Comparison of ENCODE assay signal across 11 cellular contexts in the genomic region with DNA sequence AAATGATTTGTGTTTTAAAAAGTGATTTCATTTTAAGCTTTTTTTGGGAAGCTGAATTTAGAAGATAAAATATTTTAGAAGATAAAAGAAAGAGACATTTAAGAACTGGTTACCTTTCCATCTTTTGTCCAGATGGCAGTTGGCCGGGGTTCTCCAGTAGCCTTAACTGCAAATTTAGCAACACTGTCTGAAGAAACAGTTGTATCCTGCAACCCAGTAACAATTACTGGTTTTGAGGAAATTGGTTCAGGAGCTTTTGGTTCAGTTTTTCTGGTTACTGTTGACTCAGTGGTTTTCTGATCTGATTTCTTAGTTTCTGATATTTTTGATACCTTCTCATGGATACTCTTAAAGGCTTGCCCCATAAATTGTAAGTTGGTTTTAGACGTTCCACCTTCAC. TPM values are rescaled to one million over a fixed set of nuclear protein-coding genes. Genes with fewer than 3 reads are reported as not detected.
DNase-seq lines count a peak whose midpoint lies in the region; ATAC-seq and TF ChIP-seq lines count a peak whose summit lies in the region.
"Had no signal": no experiment of that assay in that cellular context is flagged by ENCODE, and none has a peak within 500 bp of the region (broad histone marks: within the 10 kb centered on the region; RNA-seq: fewer than 3 reads in every experiment).

No MANE protein-coding gene starts in this region.

- H3K27me3 Mint-ChIP-seq in activated CD4-positive, alpha-beta T cell treated with anti-CD3 and anti-CD28 coated beads, Interleukin-2, amount 10 ng/mL, durations not matched to agents 7 days and 5 days: no peaks in the 10 kb centered on the region

- H3K79me2 ChIP-seq in GM23248 (ENCODE audit: insufficient read depth): peaks cover 98% of the 10 kb centered on the region

- POLR2A ChIA-PET in activated CD4-positive, alpha-beta T cell treated with anti-CD3 and anti-CD28 coated beads, Interleukin-2, amount 10 ng/mL, durations not matched to agents 7 days and 5 days (lab: Charles Lee): no interaction called here

- H3K4me3 ChIP-seq in gastrocnemius medialis: no peak overlapping the region
- H3K4me3 ChIP-seq in GM23248: no peak overlapping the region
- no peak overlapping the region for H3K4me3 ChIP-seq in thyroid gland (replicated peaks in 1 of 3)

- no peak overlapping the region for H2AFZ ChIP-seq in GM23248

- 90 to 93% methylated on average over 2 of the region's 2 CpGs for WGBS in GM23248 (ENCODE audit: low coverage in 1 of 2, low lambda C conversion rate in 2 of 2, missing lambda C conversion rate in 2 of 2), 2 experiments
- 92 to 93% methylated on average over 2 of the region's 2 CpGs for WGBS in thyroid gland, 2 donors

- CTCF ChIA-PET in activated CD4-positive, alpha-beta T cell treated with anti-CD3 and anti-CD28 coated beads, Interleukin-2, amount 10 ng/mL, durations not matched to agents 7 days and 5 days (lab: Charles Lee): interaction anchor here (1.1 to 1.3 kb wide), 2 partner anchors 10 to 22 kb away, joined by 3 read pairs; no protein-coding TSS in a partner anchor

- H3K4me1 ChIP-seq in gastrocnemius medialis: peaks cover 0 to 11% of the 10 kb centered on the region in 2 donors
- H3K4me1 ChIP-seq in GM23248 (ENCODE audit: insufficient read depth): peaks cover 15% of the 10 kb centered on the region; the same call in 1 of the 2 replicates
- no peaks in the 10 kb centered on the region for H3K4me1 ChIP-seq in thyroid gland

- H3K4me3 Mint-ChIP-seq in activated CD4-positive, alpha-beta T cell treated with anti-CD3 and anti-CD28 coated beads, Interleukin-2, amount 10 ng/mL, durations not matched to agents 7 days and 5 days: no peak overlapping the region

- intact Hi-C loops in gastrocnemius medialis (cut with DNase I; ENCODE audit: low total_unique reads) (no loop called here), posterior vena cava (cut with DNase I) (no loop called here), thyroid gland (cut with DNase I) (no loop called here)

- H3K27ac ChIP-seq in gastrocnemius medialis (peak overlapping the region; percentile 13 to 62 (median 56)), GM23248 (no peak overlapping the region), thyroid gland (no peak overlapping the region)

- in situ Hi-C loops in gastrocnemius medialis (cut with MboI; ENCODE audit: low sequenced_read_pairs in 4 of 4): no loop called here
- in situ Hi-C loops in GM23248 (cut with MboI): no loop called here

- DNase-seq in activated CD4-positive, alpha-beta T cell treated with anti-CD3 and anti-CD28 coated beads, Interleukin-2, amount 10 ng/mL, durations not matched to agents 7 days and 5 days: no peak
- no peak for DNase-seq in activated CD4-positive, alpha-beta T cell treated with anti-CD3 and anti-CD28 coated beads, Interleukin-2, amount 50 U/mL, for 1 hour
- DNase-seq in SKM-1 (lab: John Stamatoyannopoulos, UW; ENCODE audit: unreplicated experiment): peak; percentile 56
- DNase-seq in gastrocnemius medialis: no peak
- DNase-seq in posterior vena cava (ENCODE audit: low spot score): no peak
- DNase-seq in GM23248: no peak
- no peak for DNase-seq in thyroid gland
- DNase-seq: head of caudate nucleus, kidney, NCI-H1694 treated with DMSO at 0.1 percent for 48 hours had no signal

- TF ChIP-seq CTCF in gastrocnemius medialis (IDR thresholded peaks at IDR 0.05 in 4 of 5, conservative IDR thresholded peaks at IDR 0.05 in 1 of 5): no peak
- TF ChIP-seq CTCF in thyroid gland (IDR thresholded peaks at IDR 0.05): no peak

- 0 out of 2 replicates have a peak, but pooled peaks cover 5% of the 10 kb centered on the region for H3K9me2 ChIP-seq in GM23248 (ENCODE audit: insufficient read depth)

- H3K9ac ChIP-seq in GM23248: no peak overlapping the region

- H3K27ac Mint-ChIP-seq in activated CD4-positive, alpha-beta T cell treated with anti-CD3 and anti-CD28 coated beads, Interleukin-2, amount 10 ng/mL, durations not matched to agents 7 days and 5 days: peak overlapping the region; percentile 39

- H3K9me3 Mint-ChIP-seq in activated CD4-positive, alpha-beta T cell treated with anti-CD3 and anti-CD28 coated beads, Interleukin-2, amount 10 ng/mL, durations not matched to agents 7 days and 5 days: peaks cover 3% of the 10 kb centered on the region

- H3F3A ChIP-seq in GM23248 (ENCODE audit: insufficient read depth): no peaks in the 10 kb centered on the region

- ATAC-seq in HG02763 (IDR thresholded peaks at IDR 0.05; ENCODE audit: unreplicated experiment) (peak; percentile 1), gastrocnemius medialis (no peak)

- H3K4me1 Mint-ChIP-seq in activated CD4-positive, alpha-beta T cell treated with anti-CD3 and anti-CD28 coated beads, Interleukin-2, amount 10 ng/mL, durations not matched to agents 7 days and 5 days: peaks cover 45% of the 10 kb centered on the region

- peaks cover 17 to 95% of the 10 kb centered on the region in 2 donors for H3K36me3 ChIP-seq in gastrocnemius medialis
- no peaks in the 10 kb centered on the region; the same call in 1 of the 2 replicates for H3K36me3 ChIP-seq in GM23248 (ENCODE audit: low read depth)
- H3K36me3 ChIP-seq in thyroid gland: peaks cover 7 to 15% of the 10 kb centered on the region in 2 donors

- no peaks in the 10 kb centered on the region for H3K27me3 ChIP-seq in gastrocnemius medialis
- no peaks in the 10 kb centered on the region for H3K27me3 ChIP-seq in GM23248 (replicated peaks; ENCODE audit: insufficient read depth)
- H3K27me3 ChIP-seq in thyroid gland: no peaks in the 10 kb centered on the region

- H4K20me1 ChIP-seq in GM23248 (ENCODE audit: insufficient read depth): no peaks in the 10 kb centered on the region

- H3K9me3 ChIP-seq in gastrocnemius medialis: no peaks in the 10 kb centered on the region
- H3K9me3 ChIP-seq in GM23248 (ENCODE audit: low read depth): no peaks in the 10 kb centered on the region
- no peaks in the 10 kb centered on the region for H3K9me3 ChIP-seq in thyroid gland

- no peak overlapping the region for H3K4me2 ChIP-seq in GM23248 (ENCODE audit: unreplicated experiment)

- peaks cover 54% of the 10 kb centered on the region for H3K36me3 Mint-ChIP-seq in activated CD4-positive, alpha-beta T cell treated with anti-CD3 and anti-CD28 coated beads, Interleukin-2, amount 10 ng/mL, durations not matched to agents 7 days and 5 days (ENCODE audit: low read depth)

- TF ChIP-seq POLR2A in gastrocnemius medialis (IDR thresholded peaks at IDR 0.05) (no peak), thyroid gland (IDR thresholded peaks at IDR 0.05) (no peak)

RNA-seq across cellular contexts. Expression of a gene that starts 49.9 kb away (rescaled TPM):
- total RNA-seq in activated CD4-positive, alpha-beta T cell treated with anti-CD3 and anti-CD28 coated beads, Interleukin-2, amount 10 ng/mL, durations not matched to agents 7 days and 5 days: 10 to 100 TPM; 21.4 to 24.7 TPM
- total RNA-seq in gastrocnemius medialis: 10 to 100 TPM in 3 of 4 donors, 1 to 10 TPM in 1; 7.1 to 20.5 (median 11.6) TPM
- total RNA-seq in posterior vena cava: 10 to 100 TPM; 37.2 to 45.1 TPM
- 5.6 and 9.4 TPM in 2 replicates for total RNA-seq in GM23248 (2014; rRNA removed; shearing (Covaris generic))
- polyA plus RNA-seq in GM23248 (2016; fragmentation: Nextera tagmentation; extraction: Ambion mirVana): 17.7 and 17.9 TPM in 2 replicates
- 10 to 100 TPM; 12.3 to 23.5 (median 15.6) TPM for total RNA-seq in thyroid gland

RNA-seq across cellular contexts. Expression of a gene that starts 51.7 kb away (rescaled TPM):
- total RNA-seq in activated CD4-positive, alpha-beta T cell treated with anti-CD3 and anti-CD28 coated beads, Interleukin-2, amount 10 ng/mL, durations not matched to agents 7 days and 5 days: 1 to 10 TPM; 1.4 to 2.1 TPM
- total RNA-seq in gastrocnemius medialis (1 to 10 TPM; 1.4 to 5.0 (median 3.3) TPM), posterior vena cava (10 to 100 TPM; 15.0 to 30.4 TPM), thyroid gland (10 to 100 TPM; 10.0 to 22.4 (median 16.5) TPM)
- total RNA-seq in GM23248 (2014; rRNA removed; shearing (Covaris generic)): 18.6 and 28.4 TPM in 2 replicates
- 81.1 and 81.2 TPM in 2 replicates for polyA plus RNA-seq in GM23248 (2016; fragmentation: Nextera tagmentation; extraction: Ambion mirVana)

Comparison
In these comparisons a context has a peak if more than half of its experiments do, and no peak if none do; other contexts are left out.
1. H3K27ac ChIP-seq: peak in gastrocnemius medialis (4 of 4); none in GM23248 (single experiment) and thyroid gland (0 of 3).